In the genomic region with DNA sequence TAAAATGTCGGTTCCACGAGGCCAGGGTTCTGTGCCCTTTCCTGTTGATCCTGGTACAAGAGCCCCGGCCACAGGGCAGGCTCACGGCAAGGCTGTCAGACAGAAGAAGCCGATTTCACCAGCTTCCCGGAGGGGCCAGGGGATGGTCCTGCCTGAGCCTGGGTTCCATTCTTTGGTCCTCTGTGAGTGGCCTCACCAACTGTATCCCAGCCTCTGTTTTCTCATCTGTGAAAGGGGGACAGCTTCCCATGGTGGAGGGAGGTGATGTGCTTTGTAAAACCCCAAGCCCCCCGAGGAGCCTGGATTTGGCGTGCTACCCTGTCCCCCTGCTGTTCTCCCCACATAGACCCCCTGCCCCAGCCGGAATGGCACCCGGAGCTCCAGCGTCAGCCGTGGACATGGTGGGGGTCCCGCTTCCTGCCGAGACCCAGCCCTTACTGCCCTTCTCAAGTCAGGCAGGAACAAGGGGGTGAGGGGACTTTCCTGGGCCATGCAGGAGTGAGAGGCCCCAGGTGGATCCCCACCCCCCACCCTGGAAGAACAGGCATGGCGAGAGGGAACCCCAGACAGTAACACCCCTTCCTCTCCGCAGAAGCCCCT, we compare ENCODE assay signal across 21 cellular contexts. TPM values are rescaled to one million over a fixed set of nuclear protein-coding genes. Genes with fewer than 3 reads are reported as not detected.
A peak's percentile ranks its signal among the peaks of the same experiment; 100 is the strongest.
DNase-seq lines count a peak whose midpoint lies in the region; ATAC-seq and TF ChIP-seq lines count a peak whose summit lies in the region.
"Had no signal": no experiment of that assay in that cellular context is flagged by ENCODE, and none has a peak within 500 bp of the region (broad histone marks: within the 10 kb centered on the region; RNA-seq: fewer than 3 reads in every experiment).

No MANE protein-coding gene starts in this region.

- H4K20me1 ChIP-seq in BLaER1 treated with 17β-estradiol and CSF1 and Interleukin-3, amounts not matched to agents 10 nM and 100 nM = peaks cover 0 to 14% (median 0%) of the 10 kb centered on the region in 11 experiments; a peak in 4 of 22 replicates

- CTCF ChIA-PET in Panc1 (lab: Charles Lee) = interaction anchor here (0.5 to 1.1 kb wide), 2 partner anchors 28 to 672 kb away, joined by 3 read pairs; a partner anchor contains a TSS

- H3K36me3 ChIP-seq in BLaER1 treated with 17β-estradiol and CSF1 and Interleukin-3, amounts not matched to agents 10 nM and 100 nM = no peaks in the 10 kb centered on the region
- H3K36me3 ChIP-seq in Panc1 (ENCODE audit: control insufficient read depth, insufficient read depth, low read length) = no peaks in the 10 kb centered on the region
- H3K36me3 ChIP-seq in lower lobe of right lung = no peaks in the 10 kb centered on the region
- H3K36me3 ChIP-seq: MG63 had no signal

- TF ChIP-seq CTCF in Panc1 (IDR thresholded peaks at IDR 0.05) (no peak), lower lobe of right lung (IDR thresholded peaks at IDR 0.05) (no peak), type B pancreatic cell (conservative IDR thresholded peaks at IDR 0.05) (no peak)

- H3K4me1 Mint-ChIP-seq in type B pancreatic cell (ENCODE audit: unreplicated experiment) = no peaks in the 10 kb centered on the region
- H3K4me1 Mint-ChIP-seq: CD14-positive monocyte; CD8-positive, alpha-beta memory T cell had no signal

- H3K4me3 Mint-ChIP-seq in type B pancreatic cell = no peak overlapping the region
- H3K4me3 Mint-ChIP-seq: CD14-positive monocyte; CD8-positive, alpha-beta memory T cell had no signal

- no TSS peak for BruUV-seq in Panc1 (replicated peaks; lab: Mats Ljungman, UMichigan)

- POLR2A ChIA-PET in Panc1 (lab: Charles Lee) = no interaction called here

- in situ Hi-C loops in Panc1 (cut with HindIII; ENCODE audit: low pct_unique_long_range_greater_than_20kb, low sequenced_read_pairs) = no loop called here

- intact Hi-C loops in Panc1 (cut with micrococcal nuclease; ENCODE audit: unreplicated experiment) (no loop called here), lower lobe of right lung (cut with DNase I) (no loop called here)

- no peaks in the 10 kb centered on the region for H3K27me3 Mint-ChIP-seq in type B pancreatic cell

- peaks cover 13 to 16% (median 15%) of the 10 kb centered on the region in 11 experiments for H3K9me3 ChIP-seq in BLaER1 treated with 17β-estradiol and CSF1 and Interleukin-3, amounts not matched to agents 10 nM and 100 nM (replicated peaks in 1 of 11)
- H3K9me3 ChIP-seq in Panc1 (ENCODE audit: control insufficient read depth, insufficient read depth, low read depth, low read length) (no peaks in the 10 kb centered on the region), lower lobe of right lung (peaks cover 11% of the 10 kb centered on the region)

- peak overlapping the region in 4 of 11 experiments; percentile 6 to 59 (median 40); a peak in 6 of 22 replicates for H3K9ac ChIP-seq in BLaER1 treated with 17β-estradiol and CSF1 and Interleukin-3, amounts not matched to agents 10 nM and 100 nM

- H3K27ac Mint-ChIP-seq in type B pancreatic cell = no peak overlapping the region
- H3K27ac Mint-ChIP-seq: CD14-positive monocyte had no signal

- H3K4me2 ChIP-seq in BLaER1 treated with 17β-estradiol and CSF1 and Interleukin-3, amounts not matched to agents 10 nM and 100 nM = peak overlapping the region; percentile 12 to 93 (median 66); a peak in 20 of 22 replicates

- DNase-seq in Panc1 (ENCODE audit: low read depth, low spot score) (no peak), lower lobe of right lung (peak; percentile 9), type B pancreatic cell (ENCODE audit: extremely low spot score, unreplicated experiment) (peak; percentile 60), DMS79 treated with DMSO at 0.1 percent for 48 hours (lab: John Stamatoyannopoulos, UW) (no peak), hepatic stellate cell (ENCODE audit: low spot score) (no peak)
- DNase-seq: CD8-positive, alpha-beta memory T cell; DND-41; KG1; MG63; NCI-H1417; NCI-H1694 treated with DMSO at 0.1 percent for 48 hours; NCI-H2081 treated with DMSO at 0.1 percent for 48 hours; NCI-H2171; NCI-H226; NCI-H510A; NCI-H69; SHP77 had no signal

- ATAC-seq in Panc1 (peak; percentile 31), lower lobe of right lung (no peak), GM18868 (IDR thresholded peaks at IDR 0.05; ENCODE audit: unreplicated experiment) (no peak)

- H3K27ac ChIP-seq in BLaER1 treated with 17β-estradiol and CSF1 and Interleukin-3, amounts not matched to agents 10 nM and 100 nM = peak overlapping the region in 4 of 11 experiments; percentile 43 to 56 (median 50); a peak in 8 of 22 replicates
- H3K27ac ChIP-seq in Panc1 (ENCODE audit: low read length) (no peak overlapping the region), lower lobe of right lung (no peak overlapping the region)
- H3K27ac ChIP-seq: RWPE1 had no signal

- peaks cover 0 to 56% (median 0%) of the 10 kb centered on the region in 11 experiments; a peak in 6 of 22 replicates for H3K27me3 ChIP-seq in BLaER1 treated with 17β-estradiol and CSF1 and Interleukin-3, amounts not matched to agents 10 nM and 100 nM
- H3K27me3 ChIP-seq in Panc1 (ENCODE audit: control insufficient read depth, insufficient read depth, low read length) (no peaks in the 10 kb centered on the region; the same call in 1 of the 2 replicates), lower lobe of right lung (ENCODE audit: low read depth) (peaks cover 21% of the 10 kb centered on the region)
- H3K27me3 ChIP-seq: MG63 had no signal

- no peak overlapping the region for H3K4me3 ChIP-seq in BLaER1 treated with 17β-estradiol and CSF1 and Interleukin-3, amounts not matched to agents 10 nM and 100 nM
- H3K4me3 ChIP-seq in Panc1 (ENCODE audit: low read depth in 2 of 2, low read length in 2 of 2) (no peak overlapping the region), lower lobe of right lung (no peak overlapping the region)
- H3K4me3 ChIP-seq: MG63 had no signal

- H3K9me3 Mint-ChIP-seq in type B pancreatic cell = peaks cover 4% of the 10 kb centered on the region

- H3K36me3 Mint-ChIP-seq in type B pancreatic cell = no peaks in the 10 kb centered on the region
- H3K36me3 Mint-ChIP-seq: CD14-positive monocyte; CD8-positive, alpha-beta memory T cell had no signal

- H3K4me1 ChIP-seq in BLaER1 treated with 17β-estradiol and CSF1 and Interleukin-3, amounts not matched to agents 10 nM and 100 nM = peaks cover 16 to 88% (median 81%) of the 10 kb centered on the region in 10 experiments
- H3K4me1 ChIP-seq in Panc1 (ENCODE audit: control insufficient read depth, insufficient read depth, low read length) (peaks cover 6% of the 10 kb centered on the region), lower lobe of right lung (no peaks in the 10 kb centered on the region)

RNA-seq across cellular contexts. Expression of a gene that starts 28.3 kb away (rescaled TPM):
- 39.0 TPM for total RNA-seq in Panc1 (2021; ENCODE audit: unreplicated experiment)
- 71.7 TPM for polyA plus RNA-seq in Panc1 (2012; ENCODE audit: insufficient read length)
- 1.4 TPM for total RNA-seq in lower lobe of right lung
- 5.7 and 5.8 TPM in 2 replicates for total RNA-seq in type B pancreatic cell (ENCODE audit: low replicate concordance)
- polyA plus RNA-seq: CD14-positive monocyte had no signal

Comparison
In these comparisons a context has a peak if more than half of its experiments do, and no peak if none do; other contexts are left out.
1. DNase-seq: peak in lower lobe of right lung (single experiment) and type B pancreatic cell (single experiment); none in Panc1 (single experiment), DMS79 treated with DMSO at 0.1 percent for 48 hours (single experiment) and hepatic stellate cell (single experiment).